ENCODE assay signal across 8 cellular contexts in the genomic region with DNA sequence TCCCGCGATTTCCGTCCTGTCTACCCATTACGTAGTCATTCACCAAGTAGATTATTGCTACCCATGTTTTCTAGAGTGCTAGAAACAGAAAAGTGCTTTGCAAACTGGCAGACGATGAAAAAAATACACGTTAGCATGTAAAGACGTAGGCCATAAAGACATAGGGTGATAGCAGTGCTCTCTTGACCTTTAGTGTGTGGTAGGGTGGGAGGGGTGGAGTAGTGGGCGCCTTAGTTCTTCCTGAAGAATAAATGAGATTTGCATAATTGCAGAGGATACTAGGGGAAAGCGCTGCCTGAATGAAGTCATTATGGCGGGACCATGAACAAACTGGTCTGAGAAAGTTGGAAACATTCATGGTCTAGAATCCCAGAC. TPM values are rescaled to one million over a fixed set of nuclear protein-coding genes. Genes with fewer than 3 reads are reported as not detected.
A peak's percentile ranks its signal among the peaks of the same experiment; 100 is the strongest.
DNase-seq lines count a peak whose midpoint lies in the region; ATAC-seq and TF ChIP-seq lines count a peak whose summit lies in the region.

No MANE protein-coding gene starts in this region.

- no peak for ATAC-seq in activated T-cell treated with anti-CD3 and anti-CD28 coated beads, Interleukin-2, amount 50 U/mL, for 4 hours
- ATAC-seq in activated naive CD8-positive, alpha-beta T cell treated with anti-CD3 and anti-CD28 coated beads, Interleukin-2, amount 50 U/mL, for 24 hours = no peak
- no peak for ATAC-seq in GM18858 (IDR thresholded peaks at IDR 0.05; ENCODE audit: unreplicated experiment)

- H3K27ac Mint-ChIP-seq in activated naive CD8-positive, alpha-beta T cell treated with anti-CD3 and anti-CD28 coated beads, Interleukin-2, amount 50 U/mL, for 24 hours = peak overlapping the region; percentile 84

- H3K36me3 ChIP-seq in liver (ENCODE audit: control insufficient read depth in 4 of 4, insufficient read depth in 3 of 4, low read depth in 1 of 4, low read length in 3 of 4) (peaks cover 0 to 17% (median 4%) of the 10 kb centered on the region in 4 donors), transverse colon (peaks cover 0 to 7% (median 2%) of the 10 kb centered on the region in 4 donors)

- in situ Hi-C loops in transverse colon (cut with MboI; ENCODE audit: low pct_ligation_motif_present in 1 of 4, low pct_unique_long_range_greater_than_20kb in 1 of 4, low sequenced_read_pairs in 3 of 4) = no loop called here

- DNase-seq in activated T-cell treated with anti-CD3 and anti-CD28 coated beads, Interleukin-2, amount 50 U/mL, for 4 hours = no peak
- no peak for DNase-seq in activated T-cell treated with anti-CD3 and anti-CD28 coated beads, Interleukin-2, amount 50 U/mL, for 48 hours
- no peak for DNase-seq in activated naive CD8-positive, alpha-beta T cell treated with anti-CD3 and anti-CD28 coated beads, Interleukin-2, amount 50 U/mL, for 24 hours
- DNase-seq in transverse colon = no peak
- DNase-seq in AG20443 (ENCODE audit: low spot score) = no peak
- no peak for DNase-seq in nucleus accumbens (lab: John Stamatoyannopoulos, UW)

- H3K27me3 ChIP-seq in liver (ENCODE audit: control insufficient read depth in 4 of 4, insufficient read depth in 4 of 4, low read length in 3 of 4) (no peaks in the 10 kb centered on the region), transverse colon (no peaks in the 10 kb centered on the region)

- intact Hi-C loops in transverse colon (cut with DNase I; ENCODE audit: low total_unique reads) = no loop called here

- H3K9ac ChIP-seq in liver (ENCODE audit: low read depth in 1 of 2, low read length in 2 of 2) = no peak overlapping the region

- no peaks in the 10 kb centered on the region for H3K27me3 Mint-ChIP-seq in activated T-cell treated with anti-CD3 and anti-CD28 coated beads, Interleukin-2, amount 50 U/mL, for 4 hours (ENCODE audit: low read depth)
- no peaks in the 10 kb centered on the region for H3K27me3 Mint-ChIP-seq in activated naive CD8-positive, alpha-beta T cell treated with anti-CD3 and anti-CD28 coated beads, Interleukin-2, amount 50 U/mL, for 24 hours

- peaks cover 0 to 6% (median 1%) of the 10 kb centered on the region in 4 donors for H3K4me1 ChIP-seq in liver (ENCODE audit: control insufficient read depth in 4 of 4, insufficient read depth in 4 of 4, low read length in 3 of 4)
- H3K4me1 ChIP-seq in transverse colon = peaks cover 0 to 10% (median 3%) of the 10 kb centered on the region in 4 donors

- H3K9me3 ChIP-seq in liver (ENCODE audit: control insufficient read depth in 4 of 4, low read length in 3 of 4) = no peaks in the 10 kb centered on the region
- H3K9me3 ChIP-seq in transverse colon = peaks cover 0 to 4% of the 10 kb centered on the region in 2 donors

- no peak for TF ChIP-seq POLR2A in transverse colon (IDR thresholded peaks at IDR 0.05)

- TF ChIP-seq CTCF in liver (IDR thresholded peaks at IDR 0.05; ENCODE audit: low read depth, low read length, missing input control) (no peak), transverse colon (IDR thresholded peaks at IDR 0.05) (no peak)

- H3K27ac ChIP-seq in liver (ENCODE audit: low read depth in 1 of 2, low read length in 2 of 2) (no peak overlapping the region), transverse colon (no peak overlapping the region)

- peak overlapping the region; percentile 63 to 89 (median 89) for H3K4me3 ChIP-seq in liver (ENCODE audit: low read depth in 1 of 3, low read length in 3 of 3)
- peak overlapping the region in 3 of 4 donors; percentile 86 to 92 (median 87) for H3K4me3 ChIP-seq in transverse colon

- TF ChIP-seq EP300 in transverse colon (IDR thresholded peaks at IDR 0.05; ENCODE audit: low read depth) = no peak

- H3K9me3 Mint-ChIP-seq in activated T-cell treated with anti-CD3 and anti-CD28 coated beads, Interleukin-2, amount 50 U/mL, for 4 hours = no peaks in the 10 kb centered on the region
- peaks cover 23% of the 10 kb centered on the region for H3K9me3 Mint-ChIP-seq in activated naive CD8-positive, alpha-beta T cell treated with anti-CD3 and anti-CD28 coated beads, Interleukin-2, amount 50 U/mL, for 24 hours

- WGBS in liver = 83% methylated on average over 10 of the region's 10 CpGs
- 35 to 61% methylated on average over 10 of the region's 10 CpGs for WGBS in transverse colon (ENCODE audit: low coverage in 1 of 2), 2 donors

- no peak for TF ChIP-seq RAD21 in liver (IDR thresholded peaks at IDR 0.05)

- H3K4me3 Mint-ChIP-seq in activated T-cell treated with anti-CD3 and anti-CD28 coated beads, Interleukin-2, amount 50 U/mL, for 4 hours = peak overlapping the region; percentile 85
- H3K4me3 Mint-ChIP-seq in activated naive CD8-positive, alpha-beta T cell treated with anti-CD3 and anti-CD28 coated beads, Interleukin-2, amount 50 U/mL, for 24 hours = peak overlapping the region; percentile 83

- H3K4me1 Mint-ChIP-seq in activated T-cell treated with anti-CD3 and anti-CD28 coated beads, Interleukin-2, amount 50 U/mL, for 4 hours (ENCODE audit: low read depth) = peaks cover 28% of the 10 kb centered on the region
- H3K4me1 Mint-ChIP-seq in activated naive CD8-positive, alpha-beta T cell treated with anti-CD3 and anti-CD28 coated beads, Interleukin-2, amount 50 U/mL, for 24 hours = peaks cover 38% of the 10 kb centered on the region

- H3K36me3 Mint-ChIP-seq in activated T-cell treated with anti-CD3 and anti-CD28 coated beads, Interleukin-2, amount 50 U/mL, for 4 hours (ENCODE audit: insufficient read depth) = peaks cover 31% of the 10 kb centered on the region
- peaks cover 51% of the 10 kb centered on the region for H3K36me3 Mint-ChIP-seq in activated naive CD8-positive, alpha-beta T cell treated with anti-CD3 and anti-CD28 coated beads, Interleukin-2, amount 50 U/mL, for 24 hours (ENCODE audit: low read depth)

TF ChIP-seq in liver, 16 proteins besides CTCF, POLR2A, EP300 and RAD21 (continues in another document):
- no peak for TF ChIP-seq TAF1 (conservative IDR thresholded peaks at IDR 0.05)
- no peak for TF ChIP-seq NR2F2 (IDR thresholded peaks at IDR 0.05)
- TF ChIP-seq, protein P1, sequence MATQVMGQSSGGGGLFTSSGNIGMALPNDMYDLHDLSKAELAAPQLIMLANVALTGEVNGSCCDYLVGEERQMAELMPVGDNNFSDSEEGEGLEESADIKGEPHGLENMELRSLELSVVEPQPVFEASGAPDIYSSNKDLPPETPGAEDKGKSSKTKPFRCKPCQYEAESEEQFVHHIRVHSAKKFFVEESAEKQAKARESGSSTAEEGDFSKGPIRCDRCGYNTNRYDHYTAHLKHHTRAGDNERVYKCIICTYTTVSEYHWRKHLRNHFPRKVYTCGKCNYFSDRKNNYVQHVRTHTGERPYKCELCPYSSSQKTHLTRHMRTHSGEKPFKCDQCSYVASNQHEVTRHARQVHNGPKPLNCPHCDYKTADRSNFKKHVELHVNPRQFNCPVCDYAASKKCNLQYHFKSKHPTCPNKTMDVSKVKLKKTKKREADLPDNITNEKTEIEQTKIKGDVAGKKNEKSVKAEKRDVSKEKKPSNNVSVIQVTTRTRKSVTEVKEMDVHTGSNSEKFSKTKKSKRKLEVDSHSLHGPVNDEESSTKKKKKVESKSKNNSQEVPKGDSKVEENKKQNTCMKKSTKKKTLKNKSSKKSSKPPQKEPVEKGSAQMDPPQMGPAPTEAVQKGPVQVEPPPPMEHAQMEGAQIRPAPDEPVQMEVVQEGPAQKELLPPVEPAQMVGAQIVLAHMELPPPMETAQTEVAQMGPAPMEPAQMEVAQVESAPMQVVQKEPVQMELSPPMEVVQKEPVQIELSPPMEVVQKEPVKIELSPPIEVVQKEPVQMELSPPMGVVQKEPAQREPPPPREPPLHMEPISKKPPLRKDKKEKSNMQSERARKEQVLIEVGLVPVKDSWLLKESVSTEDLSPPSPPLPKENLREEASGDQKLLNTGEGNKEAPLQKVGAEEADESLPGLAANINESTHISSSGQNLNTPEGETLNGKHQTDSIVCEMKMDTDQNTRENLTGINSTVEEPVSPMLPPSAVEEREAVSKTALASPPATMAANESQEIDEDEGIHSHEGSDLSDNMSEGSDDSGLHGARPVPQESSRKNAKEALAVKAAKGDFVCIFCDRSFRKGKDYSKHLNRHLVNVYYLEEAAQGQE (IDR thresholded peaks at IDR 0.05) = no peak
- TF ChIP-seq, protein P2, sequence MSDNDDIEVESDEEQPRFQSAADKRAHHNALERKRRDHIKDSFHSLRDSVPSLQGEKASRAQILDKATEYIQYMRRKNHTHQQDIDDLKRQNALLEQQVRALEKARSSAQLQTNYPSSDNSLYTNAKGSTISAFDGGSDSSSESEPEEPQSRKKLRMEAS (IDR thresholded peaks at IDR 0.05) = no peak
- TF ChIP-seq EGR1 (IDR thresholded peaks at IDR 0.05; ENCODE audit: low read depth in 2 of 2) = no peak
- TF ChIP-seq HNF4G (IDR thresholded peaks at IDR 0.05) = no peak
- TF ChIP-seq, protein P3, sequence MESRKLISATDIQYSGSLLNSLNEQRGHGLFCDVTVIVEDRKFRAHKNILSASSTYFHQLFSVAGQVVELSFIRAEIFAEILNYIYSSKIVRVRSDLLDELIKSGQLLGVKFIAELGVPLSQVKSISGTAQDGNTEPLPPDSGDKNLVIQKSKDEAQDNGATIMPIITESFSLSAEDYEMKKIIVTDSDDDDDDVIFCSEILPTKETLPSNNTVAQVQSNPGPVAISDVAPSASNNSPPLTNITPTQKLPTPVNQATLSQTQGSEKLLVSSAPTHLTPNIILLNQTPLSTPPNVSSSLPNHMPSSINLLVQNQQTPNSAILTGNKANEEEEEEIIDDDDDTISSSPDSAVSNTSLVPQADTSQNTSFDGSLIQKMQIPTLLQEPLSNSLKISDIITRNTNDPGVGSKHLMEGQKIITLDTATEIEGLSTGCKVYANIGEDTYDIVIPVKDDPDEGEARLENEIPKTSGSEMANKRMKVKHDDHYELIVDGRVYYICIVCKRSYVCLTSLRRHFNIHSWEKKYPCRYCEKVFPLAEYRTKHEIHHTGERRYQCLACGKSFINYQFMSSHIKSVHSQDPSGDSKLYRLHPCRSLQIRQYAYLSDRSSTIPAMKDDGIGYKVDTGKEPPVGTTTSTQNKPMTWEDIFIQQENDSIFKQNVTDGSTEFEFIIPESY (IDR thresholded peaks at IDR 0.05) = no peak
- no peak for TF ChIP-seq JUND (IDR thresholded peaks at IDR 0.05)

RNA-seq across cellular contexts. Expression of a gene that starts 0.9 kb away (rescaled TPM):
- 10 to 100 TPM in 1 of 3 donors, 1 to 10 TPM in 2; 7.7 to 10.1 (median 8.0) TPM for total RNA-seq in activated T-cell treated with anti-CD3 and anti-CD28 coated beads, Interleukin-2, amount 50 U/mL, for 4 hours
- total RNA-seq in liver (1 to 10 TPM in 1 of 2 donors, under 1 TPM in 1; 0.98 to 2.4 TPM), transverse colon (1 to 10 TPM in 2 of 4 donors, not detected in 2; 1.4 to 4.1 TPM)
- 1 to 10 TPM in 1 of 2 donors, under 1 TPM in 1; 0.92 to 1.0 TPM for polyA plus RNA-seq in liver

RNA-seq across cellular contexts. Expression of a gene that starts 32.8 kb away (rescaled TPM):
- total RNA-seq in activated T-cell treated with anti-CD3 and anti-CD28 coated beads, Interleukin-2, amount 50 U/mL, for 4 hours = 1 to 10 TPM; 6.7 to 8.9 (median 8.3) TPM
- total RNA-seq in liver (1 to 10 TPM; 1.5 to 2.1 TPM), transverse colon (1 to 10 TPM; 1.4 to 8.2 (median 3.6) TPM)
- under 1 TPM; 0.57 to 0.69 TPM for polyA plus RNA-seq in liver

RNA-seq across cellular contexts. Expression of a gene that starts 41.5 kb away (rescaled TPM):
- total RNA-seq in activated T-cell treated with anti-CD3 and anti-CD28 coated beads, Interleukin-2, amount 50 U/mL, for 4 hours = 10 to 100 TPM; 17.8 to 23.6 (median 22.4) TPM
- total RNA-seq in liver = 10 to 100 TPM in 1 of 2 donors, 1 to 10 TPM in 1; 6.5 to 11.9 TPM
- 10 to 100 TPM; 13.1 to 19.9 TPM for polyA plus RNA-seq in liver
- 10 to 100 TPM in 3 of 4 donors, 1 to 10 TPM in 1; 9.7 to 38.6 (median 22.1) TPM for total RNA-seq in transverse colon
